ENCODE assay signal across 23 cellular contexts in genomic region chr9:27329292-27329691, GRCh38. TPM values are rescaled to one million over a fixed set of nuclear protein-coding genes. Genes with fewer than 3 reads are reported as not detected.
DNase-seq lines count a peak whose midpoint lies in the region; ATAC-seq, FAIRE-seq and TF ChIP-seq lines count a peak whose summit lies in the region.
"Had no signal": no experiment of that assay in that cellular context is flagged by ENCODE, and none has a peak within 500 bp of the region (broad histone marks: within the 10 kb centered on the region; RNA-seq: fewer than 3 reads in every experiment).

No MANE protein-coding gene starts in this region.

- ATAC-seq in K562 (no peak), HG03025 (IDR thresholded peaks at IDR 0.05; ENCODE audit: low FRiP score, unreplicated experiment) (no peak)

- in situ Hi-C loops in mammary epithelial cell (cut with MboI; ENCODE audit: low sequenced_read_pairs in 2 of 2) = loop anchor here in 1 of 2 donors (25.0 kb wide), 1 partner anchor 383 kb away; no protein-coding TSS in a partner anchor
- in situ Hi-C loops in K562 (cut with MboI) = no loop called here

- H3K27me3 Mint-ChIP-seq in MCF 10A (ENCODE audit: insufficient read depth, unreplicated experiment) = no peaks in the 10 kb centered on the region
- H3K27me3 Mint-ChIP-seq in activated CD4-positive, alpha-beta memory T cell treated with anti-CD3 and anti-CD28 coated beads for 36 hours = no peaks in the 10 kb centered on the region
- H3K27me3 Mint-ChIP-seq in activated T-cell treated with anti-CD3 and anti-CD28 coated beads, Interleukin-2, amount 50 U/mL, for 24 hours = peaks cover 13% of the 10 kb centered on the region
- H3K27me3 Mint-ChIP-seq: IgD-negative memory B cell had no signal

- WGBS in mammary epithelial cell (ENCODE audit: low coverage, missing lambda C conversion rate) = 97% methylated on average over 9 of the region's 9 CpGs
- WGBS in K562 (ENCODE audit: insufficient coverage, low coverage, missing lambda C conversion rate) = 100% methylated on average over 6 of the region's 9 CpGs

- no peak overlapping the region for H3K4me2 ChIP-seq in mammary epithelial cell (ENCODE audit: insufficient read depth, low read depth, low read length)
- H3K4me2 ChIP-seq in K562 (ENCODE audit: insufficient read depth, low read length) = no peak overlapping the region
- H3K4me2 ChIP-seq: A549, PC-9 had no signal

- DNase-seq in mammary epithelial cell (no peak), MCF 10A (ENCODE audit: unreplicated experiment) (no peak), K562 (ENCODE audit: extremely low read depth in 1 of 4, low spot score in 3 of 4) (peak in 1 of 4 experiments; percentile 5), midbrain (lab: John Stamatoyannopoulos, UW) (peak; percentile 20), superior temporal gyrus (ENCODE audit: extremely low spot score) (peak; percentile 62)
- no peak for DNase-seq in activated CD4-positive, alpha-beta memory T cell treated with anti-CD3 and anti-CD28 coated beads for 36 hours
- no peak for DNase-seq in activated T-cell treated with anti-CD3 and anti-CD28 coated beads, Interleukin-2, amount 50 U/mL, for 24 hours
- DNase-seq: BE2C, Karpas-422, NCI-H1092 treated with DMSO at 0.1 percent for 48 hours, NCI-H2029 treated with DMSO at 0.1 percent for 48 hours, NCI-H446, NCI-H526, PC-9, SHP77 treated with DMSO at 0.1 percent for 48 hours had no signal

- H2AFZ ChIP-seq in mammary epithelial cell (ENCODE audit: low read depth, low read length) (no peak overlapping the region), K562 (ENCODE audit: low read depth, low read length) (no peak overlapping the region)
- H2AFZ ChIP-seq: PC-9 had no signal

- H3K27ac ChIP-seq in mammary epithelial cell (ENCODE audit: insufficient read depth, low read depth, low read length) (no peak overlapping the region), K562 (ENCODE audit: extremely low read depth, low read depth, low read length) (no peak overlapping the region)
- H3K27ac ChIP-seq: A549, PC-9, RWPE1, SK-N-MC had no signal

- intact Hi-C loops in mammary epithelial cell (cut with micrococcal nuclease) = no loop called here
- intact Hi-C loops in MCF 10A (cut with micrococcal nuclease) = no loop called here
- intact Hi-C loops in K562 (cut with micrococcal nuclease) = no loop called here
- intact Hi-C loops in activated CD4-positive, alpha-beta memory T cell treated with anti-CD3 and anti-CD28 coated beads for 36 hours (cut with micrococcal nuclease) = no loop called here

- no peak for TF ChIP-seq RAD21 in K562 (CRISPR knock-in tag; conservative IDR thresholded peaks at IDR 0.05 in 1 of 2, IDR thresholded peaks at IDR 0.05 in 1 of 2)

- dilution Hi-C loops in mammary epithelial cell (cut with HindIII; ENCODE audit: low sequenced_read_pairs) = no loop called here

- TF ChIP-seq CTCF in mammary epithelial cell (conservative IDR thresholded peaks at IDR 0.05 in 1 of 2, IDR thresholded peaks at IDR 0.05 in 1 of 2; ENCODE audit: extremely low read depth in 1 of 2, insufficient read depth in 1 of 2, low read depth in 1 of 2, low read length in 2 of 2) (no peak), MCF 10A (IDR thresholded peaks at IDR 0.05; ENCODE audit: unreplicated experiment) (no peak), K562 (IDR thresholded peaks at IDR 0.05 in 2 of 3, conservative IDR thresholded peaks at IDR 0.05 in 1 of 3; ENCODE audit: insufficient read depth in 2 of 3, low read depth in 1 of 3, low read length in 3 of 3) (no peak)

- H3K4me1 Mint-ChIP-seq in MCF 10A (ENCODE audit: insufficient read depth, unreplicated experiment) = peaks cover 9% of the 10 kb centered on the region
- peaks cover 3% of the 10 kb centered on the region for H3K4me1 Mint-ChIP-seq in activated CD4-positive, alpha-beta memory T cell treated with anti-CD3 and anti-CD28 coated beads for 36 hours (ENCODE audit: low read depth)
- H3K4me1 Mint-ChIP-seq in activated T-cell treated with anti-CD3 and anti-CD28 coated beads, Interleukin-2, amount 50 U/mL, for 24 hours (ENCODE audit: low read depth) = no peaks in the 10 kb centered on the region

- POLR2A ChIA-PET in MCF 10A (lab: Yijun Ruan, JAX) (no interaction called here), K562 (lab: Yijun Ruan, JAX) (interaction anchor here (0.6 to 1.2 kb wide), 2 partner anchors 31 to 202 kb away, joined by 3 read pairs; no protein-coding TSS in a partner anchor)
- POLR2A ChIA-PET in activated CD4-positive, alpha-beta memory T cell treated with anti-CD3 and anti-CD28 coated beads for 36 hours (lab: Charles Lee) = no interaction called here

- H3K4me1 ChIP-seq in mammary epithelial cell (ENCODE audit: insufficient read depth, low read length) (peaks cover 6% of the 10 kb centered on the region), K562 (replicated peaks in 1 of 2; ENCODE audit: control insufficient read depth in 2 of 2, insufficient read depth in 2 of 2, low read length in 2 of 2) (no peaks in the 10 kb centered on the region; a peak in 1 of 5 replicates)

- H4K20me1 ChIP-seq in mammary epithelial cell (ENCODE audit: insufficient read depth, low read length) (no peaks in the 10 kb centered on the region), K562 (replicated peaks; ENCODE audit: control insufficient read depth, insufficient read depth, low read length) (no peaks in the 10 kb centered on the region)

- H3K9ac ChIP-seq in mammary epithelial cell (ENCODE audit: insufficient read depth, low read length) (no peak overlapping the region), K562 (ENCODE audit: insufficient read depth in 1 of 2, low read depth in 2 of 2, low read length in 2 of 2) (no peak overlapping the region)

- FAIRE-seq in K562 (lab: Jason Lieb, UNC) = no peak
- FAIRE-seq: A549, D721Med, H54 had no signal

- H3K27me3 ChIP-seq in mammary epithelial cell (ENCODE audit: insufficient read depth, low read length) (no peaks in the 10 kb centered on the region), K562 (ENCODE audit: control insufficient read depth in 2 of 2, insufficient read depth in 2 of 2, low read length in 2 of 2) (no peaks in the 10 kb centered on the region)
- H3K27me3 ChIP-seq: BE2C had no signal

- TF ChIP-seq EP300 in K562 (IDR thresholded peaks at IDR 0.05; ENCODE audit: low read length) = no peak

- BruUV-seq in mammary epithelial cell (replicated peaks; lab: Mats Ljungman, UMichigan) = TSS peak; percentile 10
- BruUV-seq in MCF 10A (replicated peaks; lab: Mats Ljungman, UMichigan) = no TSS peak
- no TSS peak for BruUV-seq in K562 (replicated peaks; lab: Mats Ljungman, UMichigan)

- no peaks in the 10 kb centered on the region for H3K36me3 ChIP-seq in mammary epithelial cell (ENCODE audit: insufficient read depth, low read length)
- no peaks in the 10 kb centered on the region for H3K36me3 ChIP-seq in K562 (ENCODE audit: control insufficient read depth, insufficient read depth, low read length)
- H3K36me3 ChIP-seq: BE2C had no signal

- no peak overlapping the region for H3K4me3 Mint-ChIP-seq in MCF 10A (ENCODE audit: unreplicated experiment)
- no peak overlapping the region for H3K4me3 Mint-ChIP-seq in activated CD4-positive, alpha-beta memory T cell treated with anti-CD3 and anti-CD28 coated beads for 36 hours
- H3K4me3 Mint-ChIP-seq in activated T-cell treated with anti-CD3 and anti-CD28 coated beads, Interleukin-2, amount 50 U/mL, for 24 hours = no peak overlapping the region
- H3K4me3 Mint-ChIP-seq: IgD-negative memory B cell had no signal

- H3K9me3 ChIP-seq in mammary epithelial cell (replicated peaks; ENCODE audit: insufficient read depth, low read length) (no peaks in the 10 kb centered on the region), K562 (replicated peaks; ENCODE audit: control insufficient read depth, insufficient read depth, low read depth, low read length) (no peaks in the 10 kb centered on the region)
- H3K9me3 ChIP-seq: BE2C had no signal

- no peaks in the 10 kb centered on the region for H3K36me3 Mint-ChIP-seq in MCF 10A (ENCODE audit: insufficient read depth, unreplicated experiment)
- no peaks in the 10 kb centered on the region for H3K36me3 Mint-ChIP-seq in activated CD4-positive, alpha-beta memory T cell treated with anti-CD3 and anti-CD28 coated beads for 36 hours
- no peaks in the 10 kb centered on the region for H3K36me3 Mint-ChIP-seq in activated T-cell treated with anti-CD3 and anti-CD28 coated beads, Interleukin-2, amount 50 U/mL, for 24 hours (ENCODE audit: low read depth)

- no peaks in the 10 kb centered on the region for H3K9me1 ChIP-seq in K562 (ENCODE audit: control insufficient read depth, insufficient read depth, low read length)

- TF ChIP-seq POLR2A in K562 (conservative IDR thresholded peaks at IDR 0.05) = no peak

- CTCF ChIA-PET in mammary epithelial cell (lab: Charles Lee; ENCODE audit: low non-redundant PET) (no interaction called here), MCF 10A (lab: Yijun Ruan, JAX) (interaction anchor here (0.6 to 1.9 kb wide), 2 partner anchors 200 to 219 kb away, joined by 3 to 8 read pairs; no protein-coding TSS in a partner anchor), K562 (lab: Yijun Ruan, JAX; ENCODE audit: low intra/inter-chr PET ratio) (no interaction called here)
- CTCF ChIA-PET in activated CD4-positive, alpha-beta memory T cell treated with anti-CD3 and anti-CD28 coated beads for 36 hours (lab: Charles Lee) = interaction anchor here (1.7 kb wide), 1 partner anchor 201 kb away, joined by 8 read pairs; the partner anchor contains the start of gene MOB3B

- H3K27ac Mint-ChIP-seq in MCF 10A (ENCODE audit: low read depth, unreplicated experiment) = no peak overlapping the region
- H3K27ac Mint-ChIP-seq in activated CD4-positive, alpha-beta memory T cell treated with anti-CD3 and anti-CD28 coated beads for 36 hours = no peak overlapping the region
- H3K27ac Mint-ChIP-seq in activated T-cell treated with anti-CD3 and anti-CD28 coated beads, Interleukin-2, amount 50 U/mL, for 24 hours = no peak overlapping the region
- H3K27ac Mint-ChIP-seq: IgD-negative memory B cell had no signal

- no peak overlapping the region for H3K4me3 ChIP-seq in mammary epithelial cell (replicated peaks in 1 of 3; ENCODE audit: insufficient read depth in 1 of 3, low read depth in 2 of 3, low read length in 3 of 3)
- H3K4me3 ChIP-seq in K562 = no peak overlapping the region
- H3K4me3 ChIP-seq: A549, PC-9, SK-N-MC had no signal

- no peaks in the 10 kb centered on the region for H3K9me3 Mint-ChIP-seq in MCF 10A (ENCODE audit: unreplicated experiment)
- H3K9me3 Mint-ChIP-seq in activated CD4-positive, alpha-beta memory T cell treated with anti-CD3 and anti-CD28 coated beads for 36 hours = no peaks in the 10 kb centered on the region
- no peaks in the 10 kb centered on the region for H3K9me3 Mint-ChIP-seq in activated T-cell treated with anti-CD3 and anti-CD28 coated beads, Interleukin-2, amount 50 U/mL, for 24 hours
- H3K9me3 Mint-ChIP-seq: IgD-negative memory B cell had no signal

- H3K79me2 ChIP-seq in mammary epithelial cell (ENCODE audit: insufficient read depth, low read length) (no peaks in the 10 kb centered on the region), K562 (ENCODE audit: control insufficient read depth, insufficient read depth, low read length) (no peaks in the 10 kb centered on the region)

RNA-seq across cellular contexts. Expression of gene EQTN, which starts 32.3 kb away (rescaled TPM):
- not detected for total RNA-seq in mammary epithelial cell
- polyA plus RNA-seq in mammary epithelial cell = not detected
- not detected for polyA minus RNA-seq in mammary epithelial cell
- not detected in 2 replicates for total RNA-seq in MCF 10A (2022)
- 0.42 and 1.6 TPM in 2 replicates for total RNA-seq in K562 (2011; cell fraction: chromatin; rRNA removed; ENCODE audit: low replicate concordance)
- 0.66 and 0.67 TPM in 2 replicates for total RNA-seq in K562 (2011; cell fraction: nucleolus; rRNA removed)
- 0.88 TPM in 1 of 2 replicates, not detected in the other for total RNA-seq in K562 (2011; cell fraction: nucleoplasm; rRNA removed)
- not detected in 2 replicates for total RNA-seq in K562 (2014; rRNA removed)
- 0.15 and 0.29 TPM in 2 replicates for total RNA-seq in K562 (2014; rRNA removed; fragmentation: Illumina TruSeq; extraction: Trizol)
- 0.33 TPM in 1 of 2 replicates, not detected in the other for total RNA-seq in K562 (2015; rRNA removed; fragmentation: Illumina TruSeq; extraction: Trizol)
- total RNA-seq in K562 (2021) = not detected in 2 replicates
- 0.31 and 0.53 TPM in 2 replicates for polyA plus RNA-seq in K562 (2011; rRNA removed)
- polyA plus RNA-seq in K562 (2011; cell fraction: cytosol; rRNA removed) = 0.09 and 0.10 TPM in 2 replicates
- polyA plus RNA-seq in K562 (2011; cell fraction: nucleus; rRNA removed) = 0.48 and 1.5 TPM in 2 replicates
- 0.16 TPM in 1 of 2 replicates, not detected in the other for polyA plus RNA-seq in K562 (2012)
- polyA plus RNA-seq in K562 (2014; fragmentation: Illumina TruSeq; extraction: Trizol) = 0.18 and 0.22 TPM in 2 replicates
- not detected for polyA plus RNA-seq in K562 (2014; fragmentation: Nextera tagmentation; extraction: Ambion mirVana)
- 0.15 TPM in 1 of 2 replicates, not detected in the other for polyA plus RNA-seq in K562 (2014; rRNA removed)
- polyA minus RNA-seq in K562 (2011; rRNA and poly(A)+ RNA removed) = 0.51 and 0.77 TPM in 2 replicates
- not detected in 2 replicates for polyA minus RNA-seq in K562 (2011; cell fraction: cytosol; rRNA and poly(A)+ RNA removed)
- polyA minus RNA-seq in K562 (2011; cell fraction: nucleus; rRNA and poly(A)+ RNA removed) = 1.3 and 2.9 TPM in 2 replicates
- not detected for total RNA-seq in activated CD4-positive, alpha-beta memory T cell treated with anti-CD3 and anti-CD28 coated beads for 36 hours
- total RNA-seq: M059J, PC-9 had no signal
- polyA plus RNA-seq: A549 had no signal

Comparison
In these comparisons a context has a peak if more than half of its experiments do, and no peak if none do; other contexts are left out.
1. CTCF ChIA-PET loops: an anchor here in MCF 10A (0.6 to 1.9 kb wide) and activated CD4-positive, alpha-beta memory T cell treated with anti-CD3 and anti-CD28 coated beads for 36 hours (1.7 kb wide); none called in mammary epithelial cell and K562.
2. DNase-seq: peak in midbrain (single experiment) and superior temporal gyrus (single experiment); none in mammary epithelial cell (single experiment), MCF 10A (single experiment), activated CD4-positive, alpha-beta memory T cell treated with anti-CD3 and anti-CD28 coated beads for 36 hours (single experiment) and activated T-cell treated with anti-CD3 and anti-CD28 coated beads, Interleukin-2, amount 50 U/mL, for 24 hours (single experiment).